Comparison of ENCODE assay signal across 2 cellular contexts in the genomic region with DNA sequence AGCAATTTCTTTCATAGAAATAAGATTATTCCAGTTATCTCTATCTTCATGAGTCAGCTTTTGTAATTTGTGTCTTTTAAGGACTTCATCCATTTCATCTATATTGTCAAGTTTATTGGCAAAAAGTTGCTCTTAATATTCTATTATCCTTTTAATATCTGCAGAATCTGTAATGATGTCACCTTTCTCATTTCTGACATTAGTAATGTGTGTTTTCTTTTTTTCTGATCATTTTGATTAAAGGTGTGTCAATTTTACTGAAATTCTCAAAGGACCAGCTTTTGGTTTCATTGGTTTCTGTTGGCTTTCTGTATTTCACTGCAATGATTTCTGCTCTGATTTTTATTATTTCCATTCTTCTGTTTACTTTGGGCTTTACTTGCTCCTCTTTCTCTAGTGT.
TF ChIP-seq lines count a peak whose summit lies in the region.

No MANE protein-coding gene starts in this region.

TF ChIP-seq in HepG2, 621 proteins besides CTCF, POLR2A, EP300 and RAD21:
- TF ChIP-seq ARNT2 (CRISPR knock-in tag; IDR thresholded peaks at IDR 0.05; ENCODE audit: low read depth) (no peak), MAFK (conservative IDR thresholded peaks at IDR 0.05 in 1 of 2, IDR thresholded peaks at IDR 0.05 in 1 of 2; ENCODE audit: low read length in 2 of 2) (0 out of 4 replicates have a peak, but pooled peaks of 1 of the 2 experiments have one; percentile 14), MEF2D (CRISPR knock-in tag; IDR thresholded peaks at IDR 0.05) (no peak), CC2D1A (CRISPR knock-in tag; IDR thresholded peaks at IDR 0.05) (no peak), ZNF737 (CRISPR knock-in tag; IDR thresholded peaks at IDR 0.05; ENCODE audit: borderline replicate concordance) (no peak), ATF7 (IDR thresholded peaks at IDR 0.05) (peak; percentile 61), ATF7 (CRISPR knock-in tag; IDR thresholded peaks at IDR 0.05) (no peak)
- TF ChIP-seq, protein P1, sequence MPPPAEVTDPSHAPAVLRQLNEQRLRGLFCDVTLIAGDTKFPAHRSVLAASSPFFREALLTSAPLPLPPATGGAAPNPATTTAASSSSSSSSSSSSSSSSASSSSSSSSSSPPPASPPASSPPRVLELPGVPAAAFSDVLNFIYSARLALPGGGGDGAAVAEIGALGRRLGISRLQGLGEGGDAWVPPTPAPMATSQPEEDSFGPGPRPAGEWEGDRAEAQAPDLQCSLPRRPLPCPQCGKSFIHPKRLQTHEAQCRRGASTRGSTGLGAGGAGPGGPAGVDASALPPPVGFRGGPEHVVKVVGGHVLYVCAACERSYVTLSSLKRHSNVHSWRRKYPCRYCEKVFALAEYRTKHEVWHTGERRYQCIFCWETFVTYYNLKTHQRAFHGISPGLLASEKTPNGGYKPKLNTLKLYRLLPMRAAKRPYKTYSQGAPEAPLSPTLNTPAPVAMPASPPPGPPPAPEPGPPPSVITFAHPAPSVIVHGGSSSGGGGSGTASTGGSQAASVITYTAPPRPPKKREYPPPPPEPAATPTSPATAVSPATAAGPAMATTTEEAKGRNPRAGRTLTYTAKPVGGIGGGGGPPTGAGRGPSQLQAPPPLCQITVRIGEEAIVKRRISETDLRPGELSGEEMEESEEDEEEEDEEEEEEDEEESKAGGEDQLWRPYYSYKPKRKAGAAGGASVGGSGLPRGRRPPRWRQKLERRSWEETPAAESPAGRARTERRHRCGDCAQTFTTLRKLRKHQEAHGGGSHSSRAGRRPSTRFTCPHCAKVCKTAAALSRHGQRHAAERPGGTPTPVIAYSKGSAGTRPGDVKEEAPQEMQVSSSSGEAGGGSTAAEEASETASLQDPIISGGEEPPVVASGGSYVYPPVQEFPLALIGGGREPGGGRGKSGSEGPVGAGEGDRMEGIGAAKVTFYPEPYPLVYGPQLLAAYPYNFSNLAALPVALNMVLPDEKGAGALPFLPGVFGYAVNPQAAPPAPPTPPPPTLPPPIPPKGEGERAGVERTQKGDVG (CRISPR knock-in tag; IDR thresholded peaks at IDR 0.05; ENCODE audit: borderline replicate concordance) = no peak
- TF ChIP-seq, protein P2, sequence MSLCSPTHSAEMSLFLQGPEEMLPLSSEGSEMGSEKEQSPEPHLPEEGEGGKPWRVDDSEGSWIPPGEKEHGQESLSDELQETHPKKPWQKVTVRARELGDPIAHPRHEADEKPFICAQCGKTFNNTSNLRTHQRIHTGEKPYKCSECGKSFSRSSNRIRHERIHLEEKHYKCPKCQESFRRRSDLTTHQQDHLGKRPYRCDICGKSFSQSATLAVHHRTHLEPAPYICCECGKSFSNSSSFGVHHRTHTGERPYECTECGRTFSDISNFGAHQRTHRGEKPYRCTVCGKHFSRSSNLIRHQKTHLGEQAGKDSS (CRISPR knock-in tag; IDR thresholded peaks at IDR 0.05; ENCODE audit: borderline replicate concordance, low read depth) = no peak
TF ChIP-seq in HepG2: peak in this region for 2.

TF ChIP-seq in K562, 482 proteins besides CTCF, POLR2A, EP300 and RAD21:
- TF ChIP-seq TAF1 (IDR thresholded peaks at IDR 0.05; ENCODE audit: control insufficient read depth, extremely low read depth, insufficient read depth, low read length, severe bottlenecking) (no peak), ERF (CRISPR knock-in tag; IDR thresholded peaks at IDR 0.05) (no peak), ZEB2 (IDR thresholded peaks at IDR 0.05) (no peak), PHF8 (IDR thresholded peaks at IDR 0.05; ENCODE audit: borderline replicate concordance, low read length) (no peak), ZNF316 (IDR thresholded peaks at IDR 0.05) (peak; percentile 65), ZSCAN32 (CRISPR knock-in tag; IDR thresholded peaks at IDR 0.05) (no peak), GTF2E2 (tag; IDR thresholded peaks at IDR 0.05) (no peak), ZNF197 (CRISPR knock-in tag; IDR thresholded peaks at IDR 0.05; ENCODE audit: low read depth) (no peak)
- TF ChIP-seq, protein P3, sequence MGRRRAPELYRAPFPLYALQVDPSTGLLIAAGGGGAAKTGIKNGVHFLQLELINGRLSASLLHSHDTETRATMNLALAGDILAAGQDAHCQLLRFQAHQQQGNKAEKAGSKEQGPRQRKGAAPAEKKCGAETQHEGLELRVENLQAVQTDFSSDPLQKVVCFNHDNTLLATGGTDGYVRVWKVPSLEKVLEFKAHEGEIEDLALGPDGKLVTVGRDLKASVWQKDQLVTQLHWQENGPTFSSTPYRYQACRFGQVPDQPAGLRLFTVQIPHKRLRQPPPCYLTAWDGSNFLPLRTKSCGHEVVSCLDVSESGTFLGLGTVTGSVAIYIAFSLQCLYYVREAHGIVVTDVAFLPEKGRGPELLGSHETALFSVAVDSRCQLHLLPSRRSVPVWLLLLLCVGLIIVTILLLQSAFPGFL (CRISPR knock-in tag; IDR thresholded peaks at IDR 0.05) = no peak
